ENCODE assay signal across 24 cellular contexts in the genomic region with DNA sequence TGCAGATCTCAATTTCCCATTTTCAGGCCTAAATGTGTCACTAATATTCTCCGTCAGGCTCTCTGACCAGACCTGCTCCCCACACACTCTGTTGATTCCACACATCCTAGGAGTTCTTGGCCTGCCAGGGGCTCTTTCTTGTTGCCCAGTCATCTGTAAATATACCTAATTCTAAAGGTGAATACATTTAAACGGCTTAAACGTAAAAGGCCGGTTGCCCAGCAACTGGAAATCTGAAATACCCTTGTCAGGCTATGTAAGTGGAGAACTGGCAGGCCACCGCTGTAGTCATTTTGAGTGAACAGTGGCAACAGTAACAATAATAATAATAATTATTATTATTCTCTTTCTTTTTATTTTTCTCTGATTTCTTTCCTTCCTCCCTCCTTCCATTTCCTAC.
DNase-seq lines count a peak whose midpoint lies in the region; ATAC-seq lines count a peak whose summit lies in the region.
"Had no signal": no experiment of that assay in that cellular context is flagged by ENCODE, and none has a peak within 500 bp of the region (broad histone marks: within the 10 kb centered on the region; RNA-seq: fewer than 3 reads in every experiment).

No MANE protein-coding gene starts in this region.

- no peak overlapping the region for H3K4me3 ChIP-seq in neuronal stem cell (ENCODE audit: low read length in 2 of 2)
- H3K4me3 ChIP-seq: BLaER1, GM12878, MG63 had no signal

- no CpG with 5 or more reads among the region's 5 CpGs for WGBS in neuronal stem cell (ENCODE audit: extremely low coverage in 2 of 2, insufficient read length in 2 of 2, insufficient replicate concordance in 1 of 2), 2 donors

- no peak overlapping the region for H3K9ac ChIP-seq in neuronal stem cell (ENCODE audit: low read depth, low read length, poor library complexity)
- H3K9ac ChIP-seq: BLaER1, SK-N-SH had no signal

- H2BK5ac ChIP-seq in neuronal stem cell (ENCODE audit: low read length) = no peak overlapping the region

- H3K4me2 ChIP-seq in neuronal stem cell (ENCODE audit: insufficient read depth, low read length, poor library complexity, severe bottlenecking) = peak overlapping the region; percentile 42
- H3K4me2 ChIP-seq: BLaER1, SK-N-SH had no signal

- DNase-seq in NCI-H1417 (lab: John Stamatoyannopoulos, UW) (peak in 2 of 3 experiments; percentile 36 to 80), NCI-H1417 treated with DMSO at 0.1 percent for 48 hours (lab: John Stamatoyannopoulos, UW) (no peak), DMS153 treated with DMSO at 0.1 percent for 48 hours (lab: John Stamatoyannopoulos, UW; ENCODE audit: unreplicated experiment) (peak; percentile 1), NCI-H748 treated with DMSO at 0.1 percent for 48 hours (lab: John Stamatoyannopoulos, UW) (peak; percentile 22), neuronal stem cell (ENCODE audit: low spot score) (peak; percentile 50), dedifferentiated amniotic fluid mesenchymal stem cell (ENCODE audit: extremely low spot score) (no peak)
- DNase-seq: CD4-positive, CD25-positive, alpha-beta regulatory T cell; DMS79; EL; GDM1; HCEC 1CT; IMR-90; KG1; MG63; NCI-H1436; NCI-H187; NCI-H2171; NCI-H226; SIG-M5; SK-N-SH; SW 1271 had no signal

- no peak overlapping the region for H3K14ac ChIP-seq in neuronal stem cell (ENCODE audit: low read length)

- peak overlapping the region; percentile 31 for H3K27ac ChIP-seq in neuronal stem cell (replicated peaks; ENCODE audit: low read length)
- H3K27ac ChIP-seq: BLaER1 had no signal

- no peaks in the 10 kb centered on the region for H3K79me1 ChIP-seq in neuronal stem cell (ENCODE audit: low read depth, low read length)

- no peak overlapping the region for H3K23ac ChIP-seq in neuronal stem cell (ENCODE audit: low read depth, low read length, poor library complexity)

- no peak overlapping the region for H4K8ac ChIP-seq in neuronal stem cell (ENCODE audit: low read depth, low read length)

- H2BK12ac ChIP-seq in neuronal stem cell (ENCODE audit: low read length) = no peak overlapping the region

- no peak overlapping the region for H2AK5ac ChIP-seq in neuronal stem cell (ENCODE audit: low read depth, low read length)

- H3K27me3 ChIP-seq in neuronal stem cell (ENCODE audit: control insufficient read depth in 3 of 3, insufficient read depth in 3 of 3, low read depth in 1 of 3, low read length in 3 of 3) = no peaks in the 10 kb centered on the region
- H3K27me3 ChIP-seq: BLaER1, MG63 had no signal

- no peak overlapping the region for H2AFZ ChIP-seq in neuronal stem cell (ENCODE audit: low read length)

- no peak for ATAC-seq in HG03565 (IDR thresholded peaks at IDR 0.05; ENCODE audit: unreplicated experiment)
- ATAC-seq: GM12878 had no signal

- no peak overlapping the region for H4K91ac ChIP-seq in neuronal stem cell (ENCODE audit: low read depth, low read length, poor library complexity)

- H3K36me3 ChIP-seq in neuronal stem cell (replicated peaks in 1 of 2; ENCODE audit: control insufficient read depth in 2 of 2, insufficient read depth in 2 of 2, low read length in 2 of 2) = no peaks in the 10 kb centered on the region
- H3K36me3 ChIP-seq: BLaER1, MG63 had no signal

- no peaks in the 10 kb centered on the region for H3K9me3 ChIP-seq in neuronal stem cell (replicated peaks in 1 of 2; ENCODE audit: control insufficient read depth in 2 of 2, insufficient read depth in 1 of 2, low read depth in 1 of 2, low read length in 2 of 2)
- H3K9me3 ChIP-seq: BLaER1, MG63, SK-N-SH had no signal

- no peak overlapping the region for H3K4ac ChIP-seq in neuronal stem cell (ENCODE audit: low read length)

- H2BK120ac ChIP-seq in neuronal stem cell (ENCODE audit: low read depth, low read length) = no peak overlapping the region

- no peak overlapping the region for H3K18ac ChIP-seq in neuronal stem cell (ENCODE audit: low read length)

- peaks cover 0 to 20% of the 10 kb centered on the region in 2 donors for H3K4me1 ChIP-seq in neuronal stem cell (ENCODE audit: control insufficient read depth in 2 of 2, insufficient read depth in 1 of 2, low read depth in 1 of 2, low read length in 2 of 2)
- H3K4me1 ChIP-seq: BLaER1 had no signal

- no peak overlapping the region for H2BK15ac ChIP-seq in neuronal stem cell (ENCODE audit: low read length)

Comparison
In these comparisons a context has a peak if more than half of its experiments do, and no peak if none do; other contexts are left out.
1. DNase-seq: peak in NCI-H1417 (2 of 3), DMS153 treated with DMSO at 0.1 percent for 48 hours (single experiment), NCI-H748 treated with DMSO at 0.1 percent for 48 hours (single experiment) and neuronal stem cell (single experiment); none in NCI-H1417 treated with DMSO at 0.1 percent for 48 hours (single experiment) and dedifferentiated amniotic fluid mesenchymal stem cell (single experiment).